ENCODE assay signal across 22 cellular contexts in the genomic region with DNA sequence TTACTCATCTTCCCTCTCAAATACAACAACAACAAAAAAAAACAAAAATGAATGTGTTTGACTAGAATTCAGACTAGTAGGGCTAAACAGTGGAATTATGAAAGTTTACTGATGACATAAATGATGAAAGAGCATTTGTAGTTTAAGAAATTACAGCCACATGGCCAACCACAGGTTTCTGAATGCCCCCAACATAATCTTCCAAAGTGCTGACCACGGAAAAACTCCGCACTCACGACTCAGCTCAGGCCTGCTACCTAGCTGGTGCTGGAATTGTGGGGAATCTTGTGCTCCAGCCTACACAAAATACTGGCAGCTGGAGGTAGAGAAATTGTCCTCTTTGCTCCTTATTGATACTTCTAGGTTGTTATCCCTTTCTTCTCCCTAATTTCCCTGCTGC. TPM values are rescaled to one million over a fixed set of nuclear protein-coding genes. Genes with fewer than 3 reads are reported as not detected.
"Had no signal": no experiment of that assay in that cellular context is flagged by ENCODE, and none has a peak within 500 bp of the region (broad histone marks: within the 10 kb centered on the region; RNA-seq: fewer than 3 reads in every experiment).

No MANE protein-coding gene starts in this region.

- H3K27me3 ChIP-seq: MG63 had no signal

- ATAC-seq: activated T-cell treated with anti-CD3 and anti-CD28 coated beads, Interleukin-2, amount 50 U/mL, for 4 hours; activated T-helper 17 cell treated with anti-CD3 and anti-CD28 coated beads, Interleukin-2, amount 50 U/mL, for 72 hours; WTC11 had no signal

- H3K4me3 Mint-ChIP-seq: activated CD4-positive, alpha-beta memory T cell treated with anti-CD3 and anti-CD28 coated beads for 36 hours; activated naive CD4-positive, alpha-beta T cell treated with anti-CD3 and anti-CD28 coated beads for 36 hours; activated naive CD8-positive, alpha-beta T cell; activated T-cell treated with anti-CD3 and anti-CD28 coated beads, Interleukin-2, amount 50 U/mL, for 4 hours; activated T-helper 17 cell treated with anti-CD3 and anti-CD28 coated beads, Interleukin-2, amount 50 U/mL, for 72 hours; T-helper 1 cell treated with Interleukin-12 subunit alpha and Interleukin-12 subunit beta and Interleukin-4 antibody, amounts not matched to agents 30 μg/mL and 1 μg/mL, for 36 hours; WTC11 had no signal

- H3K4me1 Mint-ChIP-seq: activated T-helper 17 cell treated with anti-CD3 and anti-CD28 coated beads, Interleukin-2, amount 50 U/mL, for 72 hours had no signal

- H3K36me3 ChIP-seq: MG63, Peyer's patch had no signal

- DNase-seq: activated CD4-positive, alpha-beta memory T cell treated with anti-CD3 and anti-CD28 coated beads for 36 hours; activated CD4-positive, alpha-beta T cell treated with anti-CD3 and anti-CD28 coated beads for 48 hours; activated CD4-positive, CD25-positive, alpha-beta regulatory T cell treated with anti-CD3 and anti-CD28 coated beads, Interleukin-2, amount 50 U/mL, for 72 hours; activated CD8-positive, alpha-beta memory T cell treated with anti-CD3 and anti-CD28 coated beads for 24 hours; activated gamma-delta T cell; activated naive CD4-positive, alpha-beta T cell treated with anti-CD3 and anti-CD28 coated beads for 36 hours; activated T-cell treated with anti-CD3 and anti-CD28 coated beads, Interleukin-2, amount 50 U/mL, for 4 hours; caudate nucleus; KG1; MG63; NCI-H1105; NCI-H1436 treated with DMSO at 0.1 percent for 48 hours; NCI-H187; NCI-H2081; NCI-H446; NCI-H524; Peyer's patch; SHP77 treated with DMSO at 0.1 percent for 48 hours had no signal

- H3K9me3 Mint-ChIP-seq: T-helper 1 cell treated with Interleukin-12 subunit alpha and Interleukin-12 subunit beta and Interleukin-4 antibody, amounts not matched to agents 30 μg/mL and 1 μg/mL, for 36 hours had no signal

- H3K27ac Mint-ChIP-seq: activated CD4-positive, alpha-beta memory T cell treated with anti-CD3 and anti-CD28 coated beads for 36 hours; activated naive CD4-positive, alpha-beta T cell treated with anti-CD3 and anti-CD28 coated beads for 36 hours; activated naive CD8-positive, alpha-beta T cell; activated T-helper 17 cell treated with anti-CD3 and anti-CD28 coated beads, Interleukin-2, amount 50 U/mL, for 72 hours; T-helper 1 cell treated with Interleukin-12 subunit alpha and Interleukin-12 subunit beta and Interleukin-4 antibody, amounts not matched to agents 30 μg/mL and 1 μg/mL, for 36 hours; WTC11 had no signal

- H3K27ac ChIP-seq: Peyer's patch had no signal

- H3K9me3 ChIP-seq: MG63 had no signal

- H3K4me3 ChIP-seq: MG63, Peyer's patch had no signal

RNA-seq across cellular contexts. Expression of a gene that starts 23.6 kb away (rescaled TPM):
- total RNA-seq: activated CD4-positive, alpha-beta memory T cell treated with anti-CD3 and anti-CD28 coated beads for 36 hours; activated naive CD4-positive, alpha-beta T cell treated with anti-CD3 and anti-CD28 coated beads for 36 hours; activated T-cell treated with anti-CD3 and anti-CD28 coated beads, Interleukin-2, amount 50 U/mL, for 4 hours; activated T-helper 17 cell treated with anti-CD3 and anti-CD28 coated beads, Interleukin-2, amount 50 U/mL, for 72 hours had no signal
